ENCODE assay signal across 9 cellular contexts in genomic region chr9:88076286-88077070, GRCh38.
DNase-seq lines count a peak whose midpoint lies in the region; ATAC-seq, FAIRE-seq and TF ChIP-seq lines count a peak whose summit lies in the region.
"Had no signal": no experiment of that assay in that cellular context is flagged by ENCODE, and none has a peak within 500 bp of the region (broad histone marks: within the 10 kb centered on the region; RNA-seq: fewer than 3 reads in every experiment).

No MANE protein-coding gene starts in this region.

- 3% methylated on average over 33 of the region's 57 CpGs; no CpG with 5 or more reads in 1 of the 2 experiments for whole genome bisulfite sequencing in H1 (ENCODE audit: extremely low coverage in 1 of 2, insufficient coverage in 1 of 2, insufficient read length in 1 of 2, insufficient replicate concordance in 2 of 2, low coverage in 1 of 2, low lambda C conversion rate in 2 of 2, missing lambda C conversion rate in 1 of 2), 2 experiments
- under 1% methylated on average over 16 of the region's 57 CpGs for WGBS in right lobe of liver (ENCODE audit: insufficient coverage, low coverage, low lambda C conversion rate, missing lambda C conversion rate)

- peak; percentile 85 to 91 (median 89) for ATAC-seq in right lobe of liver
- ATAC-seq in GM18873 (IDR thresholded peaks at IDR 0.05; ENCODE audit: low FRiP score, unreplicated experiment), result no peak
- no peak for ATAC-seq in GM21360 (IDR thresholded peaks at IDR 0.05; ENCODE audit: unreplicated experiment)

- no peak overlapping the region for H4K5ac ChIP-seq in H1 (ENCODE audit: insufficient read length, low read depth, low read length)

- H4K91ac ChIP-seq in H1 (replicated peaks; ENCODE audit: insufficient read length, low read length), result peak overlapping the region; percentile 91

- no peak overlapping the region for H3K23ac ChIP-seq in H1 (ENCODE audit: insufficient read length)

- H3K4ac ChIP-seq in H1 (replicated peaks; ENCODE audit: insufficient read length, low read depth, low read length), result peak overlapping the region; percentile 47

- H2BK15ac ChIP-seq in H1 (ENCODE audit: low read length), result peak overlapping the region; percentile 46; the same call in 1 of the 2 replicates

- peak overlapping the region; percentile 80 to 93 for H3K4me2 ChIP-seq in H1 (ENCODE audit: insufficient read depth in 1 of 2, low read depth in 2 of 2, low read length in 2 of 2)

- peak in 1 of 2 experiments; percentile 11; a peak in 1 of 4 replicates for TF ChIP-seq RAD21 in H1 (IDR thresholded peaks at IDR 0.05 in 1 of 2, conservative IDR thresholded peaks at IDR 0.05 in 1 of 2; ENCODE audit: low read depth in 2 of 2, low read length in 2 of 2)

- H3K4me1 ChIP-seq in H1 (replicated peaks in 1 of 4; ENCODE audit: control insufficient read depth in 3 of 4, insufficient read depth in 4 of 4, low read length in 3 of 4) (peaks cover 0 to 14% (median 8%) of the 10 kb centered on the region in 4 experiments; a peak in 6 of 7 replicates), right lobe of liver (peaks cover 0 to 12% (median 5%) of the 10 kb centered on the region in 4 donors)

- intact Hi-C loops in right lobe of liver (cut with DNase I), result no loop called here

- H2BK5ac ChIP-seq in H1 (ENCODE audit: low read depth, low read length), result peak overlapping the region; percentile 78; the same call in 1 of the 2 replicates

- peak overlapping the region; percentile 87; the same call in 1 of the 2 replicates for H2AFZ ChIP-seq in H1 (ENCODE audit: low read length)

- H3K23me2 ChIP-seq in H1 (ENCODE audit: low read depth, low read length), result peaks cover 8% of the 10 kb centered on the region

- no peaks in the 10 kb centered on the region for H3K36me3 ChIP-seq in H1 (ENCODE audit: control insufficient read depth in 2 of 4, insufficient read depth in 4 of 4, low read length in 3 of 4)
- no peaks in the 10 kb centered on the region for H3K36me3 ChIP-seq in right lobe of liver

- TF ChIP-seq EP300 in H1 (IDR thresholded peaks at IDR 0.05; ENCODE audit: borderline replicate concordance in 1 of 2, low read depth in 2 of 2, low read length in 2 of 2), result no peak

- H3K56ac ChIP-seq in H1 (replicated peaks; ENCODE audit: insufficient read length, low read depth, low read length), result no peak overlapping the region

- H3K9ac ChIP-seq in H1 (replicated peaks in 1 of 4; ENCODE audit: extremely low read depth in 1 of 4, low read depth in 3 of 4, low read length in 3 of 4), result peak overlapping the region in 2 of 4 experiments; percentile 33 to 39; a peak in 4 of 7 replicates

- no peaks in the 10 kb centered on the region for H4K20me1 ChIP-seq in H1 (replicated peaks in 1 of 2; ENCODE audit: control insufficient read depth in 1 of 2, insufficient read depth in 2 of 2, low read length in 2 of 2)

- peak overlapping the region; percentile 39 to 67 (median 56) for H3K4me3 ChIP-seq in H1 (ENCODE audit: extremely low read depth in 1 of 4, insufficient read depth in 2 of 4, low read depth in 3 of 4, low read length in 4 of 4)
- H3K4me3 ChIP-seq in right lobe of liver, result peak overlapping the region; percentile 62 to 66 (median 65)

- no peaks in the 10 kb centered on the region for H3K79me2 ChIP-seq in H1 (ENCODE audit: control insufficient read depth in 1 of 2, insufficient read depth in 2 of 2, low read length in 2 of 2)

- TF ChIP-seq POLR2A in H1 (IDR thresholded peaks at IDR 0.05; ENCODE audit: control extremely low read depth in 1 of 2, low read depth in 2 of 2, low read length in 2 of 2) (no peak; a peak in 1 of 3 replicates), right lobe of liver (IDR thresholded peaks at IDR 0.05) (peak; percentile 14)

- H2BK20ac ChIP-seq in H1 (ENCODE audit: low read length), result peak overlapping the region; percentile 86

- peak overlapping the region; percentile 87 for H3K18ac ChIP-seq in H1 (ENCODE audit: extremely low read depth, low read length)

- POLR2A ChIA-PET in H1 (lab: Charles Lee; ENCODE audit: partially characterized antibody), result interaction anchor here (0.9 to 1.6 kb wide), 7 partner anchors 10 to 80 kb away, joined by 3 to 5 read pairs (median 4); no protein-coding TSS in a partner anchor

- H2AK5ac ChIP-seq in H1 (ENCODE audit: low read depth, low read length), result no peak overlapping the region

- H3K27me3 ChIP-seq in H1 (replicated peaks in 1 of 4; ENCODE audit: control insufficient read depth in 3 of 4, extremely low read depth in 1 of 4, insufficient read depth in 3 of 4, low read length in 3 of 4) (peaks cover 0 to 32% (median 16%) of the 10 kb centered on the region in 4 experiments; a peak in 6 of 7 replicates), right lobe of liver (no peaks in the 10 kb centered on the region)

- peak in 1 of 3 experiments; percentile 1; a peak in 2 of 4 replicates for TF ChIP-seq CTCF in H1 (IDR thresholded peaks at IDR 0.05; ENCODE audit: control extremely low read depth in 1 of 3, insufficient read depth in 1 of 3, low read depth in 1 of 3, low read length in 3 of 3)
- peak in 3 of 4 donors; percentile 13 to 24 (median 15) for TF ChIP-seq CTCF in right lobe of liver (IDR thresholded peaks at IDR 0.05)

- H2BK12ac ChIP-seq in H1 (ENCODE audit: low read depth, low read length), result peak overlapping the region; percentile 68; the same call in 1 of the 2 replicates

- H3K9me3 ChIP-seq in H1 (ENCODE audit: insufficient read depth in 2 of 2, low read depth in 1 of 2, low read length in 1 of 2) (no peaks in the 10 kb centered on the region), right lobe of liver (no peaks in the 10 kb centered on the region)

- no peaks in the 10 kb centered on the region for H3K79me1 ChIP-seq in H1 (ENCODE audit: low read depth, low read length)

- H3K14ac ChIP-seq in H1 (ENCODE audit: insufficient read length), result no peak overlapping the region

- H3K27ac ChIP-seq in H1 (ENCODE audit: low read depth, low read length), result no peak overlapping the region; the same call in 1 of the 2 replicates
- peak overlapping the region; percentile 66 to 86 (median 78) for H3K27ac ChIP-seq in right lobe of liver

- CTCF ChIA-PET in H1 (lab: Charles Lee; ENCODE audit: partially characterized antibody), result interaction anchor here (0.5 to 3.1 kb wide), 11 partner anchors 12 to 302 kb away, joined by 3 to 12 read pairs (median 4); no protein-coding TSS in a partner anchor

- H2BK120ac ChIP-seq in H1 (replicated peaks; ENCODE audit: low read depth, low read length), result peak overlapping the region; percentile 92

- H4K8ac ChIP-seq in H1 (ENCODE audit: extremely low read depth, insufficient read depth, low read length), result 0 out of 2 replicates have a peak overlapping the region, but pooled peaks have one; percentile 82

- peak; percentile 30 for DNase-seq in GM04504 (ENCODE audit: low read depth)
- DNase-seq in NCI-H1105 treated with DMSO at 0.1 percent for 48 hours (lab: John Stamatoyannopoulos, UW), result peak; percentile 92
- peak; percentile 10 for DNase-seq in activated CD4-positive, alpha-beta T cell treated with anti-CD3 and anti-CD28 coated beads, Interleukin-2, amount 50 U/mL, for 1 hour
- DNase-seq in H1 (ENCODE audit: low read depth in 1 of 2, low spot score in 2 of 2), result peak; percentile 49 to 83
- peak; percentile 89 to 94 (median 93) for DNase-seq in right lobe of liver
- DNase-seq in stimulated activated CD4-positive, alpha-beta T cell treated with anti-CD3 and anti-CD28 coated beads, Interleukin-1b, Interleukin-23, amount 100 ng/mL, for 48 hours, result peak; percentile 43

- no peak for FAIRE-seq in H1 (lab: Jason Lieb, UNC)
- FAIRE-seq: TTC549 had no signal

TF ChIP-seq in H1, 55 proteins besides CTCF, POLR2A, EP300 and RAD21:
- TF ChIP-seq SP4 (IDR thresholded peaks at IDR 0.05; ENCODE audit: low read length) (no peak), ASH2L (IDR thresholded peaks at IDR 0.05; ENCODE audit: low read length) (peak; percentile 94), TCF12 (IDR thresholded peaks at IDR 0.05; ENCODE audit: low read depth, low read length) (no peak), PHF8 (conservative IDR thresholded peaks at IDR 0.05; ENCODE audit: low read depth, low read length) (peak; percentile 31; the same call in 1 of the 2 replicates), TBP (IDR thresholded peaks at IDR 0.05; ENCODE audit: low read depth, low read length) (peak; percentile 20; the same call in 1 of the 2 replicates), E2F6 (IDR thresholded peaks at IDR 0.05) (peak; percentile 89), CHD2 (IDR thresholded peaks at IDR 0.05; ENCODE audit: low read length) (no peak), FOSL1 (IDR thresholded peaks at IDR 0.05; ENCODE audit: insufficient read depth, low read depth, low read length) (no peak), HDAC2 (IDR thresholded peaks at IDR 0.05; ENCODE audit: borderline replicate concordance in 1 of 2, low read depth in 2 of 2, low read length in 2 of 2) (0 out of 4 replicates have a peak, but pooled peaks of 1 of the 2 experiments have one; percentile 27), KDM4A (IDR thresholded peaks at IDR 0.05; ENCODE audit: low read depth, low read length, severe bottlenecking) (peak; percentile 91), GABPA (IDR thresholded peaks at IDR 0.05; ENCODE audit: borderline replicate concordance, insufficient read depth, low read length) (0 out of 2 replicates have a peak, but pooled peaks have one; percentile 42), ZNF274 (IDR thresholded peaks at IDR 0.05; ENCODE audit: borderline replicate concordance, extremely low read depth, low read length) (no peak), POLR2AphosphoS5 (IDR thresholded peaks at IDR 0.05; ENCODE audit: low read depth, low read length) (0 out of 2 replicates have a peak, but pooled peaks have one; percentile 27), MAFK (IDR thresholded peaks at IDR 0.05; ENCODE audit: low read depth, low read length) (no peak), CREB1 (IDR thresholded peaks at IDR 0.05) (peak; percentile 54; the same call in 1 of the 2 replicates), RBBP5 (IDR thresholded peaks at IDR 0.05; ENCODE audit: borderline replicate concordance, low read depth, low read length) (peak; percentile 72), BCL11A (IDR thresholded peaks at IDR 0.05; ENCODE audit: low read depth in 2 of 2, low read length in 2 of 2) (no peak), SUZ12 (IDR thresholded peaks at IDR 0.05; ENCODE audit: low read length) (peak; percentile 48; the same call in 1 of the 2 replicates)
- TF ChIP-seq, protein P1, sequence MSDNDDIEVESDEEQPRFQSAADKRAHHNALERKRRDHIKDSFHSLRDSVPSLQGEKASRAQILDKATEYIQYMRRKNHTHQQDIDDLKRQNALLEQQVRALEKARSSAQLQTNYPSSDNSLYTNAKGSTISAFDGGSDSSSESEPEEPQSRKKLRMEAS (IDR thresholded peaks at IDR 0.05), result peak; percentile 92
TF ChIP-seq in H1: peak in this region for 12.

Comparison
In these comparisons a context has a peak if more than half of its experiments do, and no peak if none do; other contexts are left out.
1. DNase-seq: peak in every context shown above with its lines; median percentile 93 in right lobe of liver; 92 in NCI-H1105 treated with DMSO at 0.1 percent for 48 hours; 66 in H1; 43 in stimulated activated CD4-positive, alpha-beta T cell treated with anti-CD3 and anti-CD28 coated beads, Interleukin-1b, Interleukin-23, amount 100 ng/mL, for 48 hours; 30 in GM04504; 10 in activated CD4-positive, alpha-beta T cell treated with anti-CD3 and anti-CD28 coated beads, Interleukin-2, amount 50 U/mL, for 1 hour.
2. ATAC-seq: peak in right lobe of liver (4 of 4); none in GM18873 (single experiment) and GM21360 (single experiment).